In genomic region chr2:216653931-216654365, GRCh38 we compare ENCODE assay signal across 1 cellular context.
TF ChIP-seq lines count a peak whose summit lies in the region.

No MANE protein-coding gene starts in this region.

TF ChIP-seq in HepG2, 621 proteins besides CTCF, POLR2A, EP300 and RAD21 (continues in another document):
- TF ChIP-seq NCOR1 (IDR thresholded peaks at IDR 0.05; ENCODE audit: borderline replicate concordance, low read length) (peak; percentile 72), YEATS2 (CRISPR knock-in tag; IDR thresholded peaks at IDR 0.05; ENCODE audit: borderline replicate concordance) (no peak), SMARCE1 (IDR thresholded peaks at IDR 0.05; ENCODE audit: borderline replicate concordance) (no peak), XBP1 (CRISPR knock-in tag; IDR thresholded peaks at IDR 0.05) (no peak), CCAR2 (optimal IDR thresholded peaks at IDR 0.05; ENCODE audit: low read depth, low read length) (no peak), ARID3A (IDR thresholded peaks at IDR 0.05; ENCODE audit: low read depth, low read length) (0 out of 2 replicates have a peak, but pooled peaks have one; percentile 31), ZNF274 (CRISPR knock-in tag; IDR thresholded peaks at IDR 0.05) (no peak), GTF3A (CRISPR knock-in tag; conservative IDR thresholded peaks at IDR 0.05) (no peak), GLMP (CRISPR knock-in tag; IDR thresholded peaks at IDR 0.05; ENCODE audit: borderline replicate concordance) (no peak), PRDM15 (CRISPR knock-in tag; IDR thresholded peaks at IDR 0.05) (no peak), NBN (conservative IDR thresholded peaks at IDR 0.05) (no peak), PHF20 (CRISPR knock-in tag; IDR thresholded peaks at IDR 0.05) (no peak), KDM2A (CRISPR knock-in tag; IDR thresholded peaks at IDR 0.05; ENCODE audit: borderline replicate concordance, low read depth) (no peak), SATB2 (CRISPR knock-in tag; IDR thresholded peaks at IDR 0.05) (no peak), TEAD3 (CRISPR knock-in tag; optimal IDR thresholded peaks at IDR 0.05; ENCODE audit: borderline replicate concordance) (peak; percentile 21), NFATC3 (CRISPR knock-in tag; IDR thresholded peaks at IDR 0.05) (no peak), SNAPC4 (CRISPR knock-in tag; IDR thresholded peaks at IDR 0.05) (no peak), KMT2B (CRISPR knock-in tag; IDR thresholded peaks at IDR 0.05) (no peak), FOXC1 (CRISPR knock-in tag; IDR thresholded peaks at IDR 0.05; ENCODE audit: borderline replicate concordance) (no peak), GABPA (IDR thresholded peaks at IDR 0.05; ENCODE audit: low read depth, low read length) (no peak), GABPA (CRISPR knock-in tag; IDR thresholded peaks at IDR 0.05; ENCODE audit: low read depth) (peak; percentile 47), ZNF644 (CRISPR knock-in tag; IDR thresholded peaks at IDR 0.05; ENCODE audit: low read depth) (peak; percentile 24; the same call in 1 of the 2 replicates), ATF7-NPFF (CRISPR knock-in tag; IDR thresholded peaks at IDR 0.05; ENCODE audit: low read depth) (no peak), ELF3 (CRISPR knock-in tag; IDR thresholded peaks at IDR 0.05) (peak; percentile 27; the same call in 1 of the 2 replicates), SALL2 (CRISPR knock-in tag; IDR thresholded peaks at IDR 0.05) (no peak), ISL2 (CRISPR knock-in tag; IDR thresholded peaks at IDR 0.05) (no peak), CBX2 (IDR thresholded peaks at IDR 0.05; ENCODE audit: low read depth, low read length) (no peak), CBX2 (CRISPR knock-in tag; IDR thresholded peaks at IDR 0.05; ENCODE audit: low read depth) (no peak), GATAD2A (CRISPR knock-in tag; IDR thresholded peaks at IDR 0.05) (0 out of 2 replicates have a peak, but pooled peaks have one; percentile 23), SPEN (CRISPR knock-in tag; IDR thresholded peaks at IDR 0.05; ENCODE audit: low read depth) (no peak), HNF4A (CRISPR knock-in tag; IDR thresholded peaks at IDR 0.05) (peak; percentile 56), ZNF335 (CRISPR knock-in tag; IDR thresholded peaks at IDR 0.05) (no peak), RELA (CRISPR knock-in tag; IDR thresholded peaks at IDR 0.05) (no peak), TFE3 (CRISPR knock-in tag; IDR thresholded peaks at IDR 0.05) (no peak), DNMT1 (CRISPR knock-in tag; IDR thresholded peaks at IDR 0.05) (no peak), PAXIP1 (CRISPR knock-in tag; conservative IDR thresholded peaks at IDR 0.05) (0 out of 2 replicates have a peak, but pooled peaks have one; percentile 24), EHMT2 (IDR thresholded peaks at IDR 0.05; ENCODE audit: borderline replicate concordance, low read depth, low read length) (peak; percentile 69; the same call in 1 of the 2 replicates), E2F5 (CRISPR knock-in tag; conservative IDR thresholded peaks at IDR 0.05) (no peak), ASH2L (IDR thresholded peaks at IDR 0.05; ENCODE audit: insufficient read length, low read depth, low read length) (peak; percentile 33), ZNF362 (CRISPR knock-in tag; IDR thresholded peaks at IDR 0.05; ENCODE audit: borderline replicate concordance) (peak; percentile 69; the same call in 1 of the 2 replicates), HNRNPK (IDR thresholded peaks at IDR 0.05; ENCODE audit: low read depth, low read length, poor library complexity, severe bottlenecking) (no peak), ZNF121 (CRISPR knock-in tag; IDR thresholded peaks at IDR 0.05) (no peak), MED1 (CRISPR knock-in tag; IDR thresholded peaks at IDR 0.05) (no peak), BRF2 (CRISPR knock-in tag; IDR thresholded peaks at IDR 0.05) (no peak), ZKSCAN1 (IDR thresholded peaks at IDR 0.05; ENCODE audit: low read length) (peak; percentile 90), ZBTB7A (CRISPR knock-in tag; IDR thresholded peaks at IDR 0.05) (no peak), CEBPB (IDR thresholded peaks at IDR 0.05; ENCODE audit: borderline replicate concordance, low read depth, low read length) (peak; percentile 38; the same call in 1 of the 2 replicates)
